ENCODE assay signal across 17 cellular contexts in genomic region chr2:48914477-48915077, GRCh38.
A peak's percentile ranks its signal among the peaks of the same experiment; 100 is the strongest.
DNase-seq lines count a peak whose midpoint lies in the region; ATAC-seq, FAIRE-seq and TF ChIP-seq lines count a peak whose summit lies in the region.
"Had no signal": no experiment of that assay in that cellular context is flagged by ENCODE, and none has a peak within 500 bp of the region (broad histone marks: within the 10 kb centered on the region; RNA-seq: fewer than 3 reads in every experiment).

No MANE protein-coding gene starts in this region.

- in situ Hi-C loops in mammary epithelial cell (cut with MboI; ENCODE audit: low sequenced_read_pairs in 2 of 2), result no loop called here

- 63% methylated on average over 1 of the region's 1 CpG for WGBS in mammary epithelial cell (ENCODE audit: low coverage, missing lambda C conversion rate)

- no peak overlapping the region for H2AFZ ChIP-seq in mammary epithelial cell (ENCODE audit: low read depth, low read length)

- CTCF ChIA-PET in mammary epithelial cell (lab: Charles Lee; ENCODE audit: low non-redundant PET), result no interaction called here

- no peaks in the 10 kb centered on the region for H3K36me3 ChIP-seq in mammary epithelial cell (ENCODE audit: insufficient read depth, low read length)
- H3K36me3 ChIP-seq: neutrophil, vagina had no signal

- no peak overlapping the region for H3K4me2 ChIP-seq in mammary epithelial cell (ENCODE audit: insufficient read depth, low read depth, low read length)

- TF ChIP-seq CTCF in mammary epithelial cell (conservative IDR thresholded peaks at IDR 0.05 in 1 of 2, IDR thresholded peaks at IDR 0.05 in 1 of 2; ENCODE audit: extremely low read depth in 1 of 2, insufficient read depth in 1 of 2, low read depth in 1 of 2, low read length in 2 of 2), result no peak

- no peaks in the 10 kb centered on the region for H3K36me3 Mint-ChIP-seq in activated naive CD8-positive, alpha-beta T cell treated with anti-CD3 and anti-CD28 coated beads, Interleukin-2, amount 50 U/mL, for 24 hours (ENCODE audit: low read depth)
- no peaks in the 10 kb centered on the region for H3K36me3 Mint-ChIP-seq in stimulated activated memory B cell treated with anti-CD40 and anti-IgM and Interleukin-4, amounts not matched to agents 10 μg/mL and 1 μg/mL and 100 μg/mL, for 72 hours

- H3K9me3 ChIP-seq in mammary epithelial cell (replicated peaks; ENCODE audit: insufficient read depth, low read length), result no peaks in the 10 kb centered on the region
- H3K9me3 ChIP-seq: neutrophil, vagina had no signal

- no peak overlapping the region for H3K9ac ChIP-seq in mammary epithelial cell (ENCODE audit: insufficient read depth, low read length)

- H3K4me3 ChIP-seq in mammary epithelial cell (replicated peaks in 1 of 3; ENCODE audit: insufficient read depth in 1 of 3, low read depth in 2 of 3, low read length in 3 of 3), result no peak overlapping the region
- H3K4me3 ChIP-seq: vagina had no signal

- DNase-seq in GM18507 (ENCODE audit: extremely low spot score, insufficient read length, low read depth), result no peak
- peak; percentile 42 for DNase-seq in OCI-M1 (lab: John Stamatoyannopoulos, UW)
- DNase-seq in activated naive CD8-positive, alpha-beta T cell treated with anti-CD3 and anti-CD28 coated beads, Interleukin-2, amount 50 U/mL, for 24 hours, result no peak
- no peak for DNase-seq in mammary epithelial cell
- no peak for DNase-seq in DMS153 (lab: John Stamatoyannopoulos, UW)
- DNase-seq: effector CD8-positive, alpha-beta T cell; GF-D8; glutamatergic neuron; NCI-H510A treated with DMSO at 0.1 percent for 48 hours; SHP77; stimulated activated CD4-positive, alpha-beta T cell treated with anti-CD3 and anti-CD28 coated beads, Interleukin-12 subunit alpha, Interleukin-12 subunit beta, amount 100 ng/mL, for 4 hours; stimulated activated CD8-positive, alpha-beta memory T cell treated with anti-CD3 and anti-CD28 coated beads, Interleukin-4, amount 100 ng/mL, for 48 hours had no signal

- H3K4me3 Mint-ChIP-seq in activated naive CD8-positive, alpha-beta T cell treated with anti-CD3 and anti-CD28 coated beads, Interleukin-2, amount 50 U/mL, for 24 hours, result no peak overlapping the region
- no peak overlapping the region for H3K4me3 Mint-ChIP-seq in stimulated activated memory B cell treated with anti-CD40 and anti-IgM and Interleukin-4, amounts not matched to agents 10 μg/mL and 1 μg/mL and 100 μg/mL, for 72 hours

- H3K27ac Mint-ChIP-seq in activated naive CD8-positive, alpha-beta T cell treated with anti-CD3 and anti-CD28 coated beads, Interleukin-2, amount 50 U/mL, for 24 hours, result no peak overlapping the region
- H3K27ac Mint-ChIP-seq in stimulated activated memory B cell treated with anti-CD40 and anti-IgM and Interleukin-4, amounts not matched to agents 10 μg/mL and 1 μg/mL and 100 μg/mL, for 72 hours, result no peak overlapping the region

- ATAC-seq in GM19463 (IDR thresholded peaks at IDR 0.05; ENCODE audit: unreplicated experiment) (peak; percentile 90), HG02943 (IDR thresholded peaks at IDR 0.05; ENCODE audit: low read depth, unreplicated experiment) (peak; percentile 83)
- ATAC-seq in activated naive CD8-positive, alpha-beta T cell treated with anti-CD3 and anti-CD28 coated beads, Interleukin-2, amount 50 U/mL, for 24 hours, result no peak
- ATAC-seq in stimulated activated memory B cell treated with anti-CD40 and anti-IgM and Interleukin-4, amounts not matched to agents 10 μg/mL and 1 μg/mL and 100 μg/mL, for 72 hours, result no peak

- peak; percentile 54 for FAIRE-seq in GM18507 (lab: Jason Lieb, UNC)

- H3K4me1 Mint-ChIP-seq in activated naive CD8-positive, alpha-beta T cell treated with anti-CD3 and anti-CD28 coated beads, Interleukin-2, amount 50 U/mL, for 24 hours, result no peaks in the 10 kb centered on the region
- H3K4me1 Mint-ChIP-seq in stimulated activated memory B cell treated with anti-CD40 and anti-IgM and Interleukin-4, amounts not matched to agents 10 μg/mL and 1 μg/mL and 100 μg/mL, for 72 hours, result no peaks in the 10 kb centered on the region

- no peak overlapping the region for H3K27ac ChIP-seq in mammary epithelial cell (ENCODE audit: insufficient read depth, low read depth, low read length)
- H3K27ac ChIP-seq: neutrophil, vagina had no signal

- dilution Hi-C loops in mammary epithelial cell (cut with HindIII; ENCODE audit: low sequenced_read_pairs), result no loop called here

- no TSS peak for BruUV-seq in mammary epithelial cell (replicated peaks; lab: Mats Ljungman, UMichigan)

- no peaks in the 10 kb centered on the region for H3K27me3 ChIP-seq in mammary epithelial cell (ENCODE audit: insufficient read depth, low read length)
- H3K27me3 ChIP-seq: neutrophil, vagina had no signal

- H4K20me1 ChIP-seq in mammary epithelial cell (ENCODE audit: insufficient read depth, low read length), result no peaks in the 10 kb centered on the region

- H3K9me3 Mint-ChIP-seq in activated naive CD8-positive, alpha-beta T cell treated with anti-CD3 and anti-CD28 coated beads, Interleukin-2, amount 50 U/mL, for 24 hours, result peaks cover 7% of the 10 kb centered on the region
- peaks cover 9% of the 10 kb centered on the region for H3K9me3 Mint-ChIP-seq in stimulated activated memory B cell treated with anti-CD40 and anti-IgM and Interleukin-4, amounts not matched to agents 10 μg/mL and 1 μg/mL and 100 μg/mL, for 72 hours

- H3K79me2 ChIP-seq in mammary epithelial cell (ENCODE audit: insufficient read depth, low read length), result no peaks in the 10 kb centered on the region

- no peaks in the 10 kb centered on the region for H3K27me3 Mint-ChIP-seq in activated naive CD8-positive, alpha-beta T cell treated with anti-CD3 and anti-CD28 coated beads, Interleukin-2, amount 50 U/mL, for 24 hours
- H3K27me3 Mint-ChIP-seq in stimulated activated memory B cell treated with anti-CD40 and anti-IgM and Interleukin-4, amounts not matched to agents 10 μg/mL and 1 μg/mL and 100 μg/mL, for 72 hours, result peaks cover 5% of the 10 kb centered on the region

- intact Hi-C loops in mammary epithelial cell (cut with micrococcal nuclease), result no loop called here

- H3K4me1 ChIP-seq in mammary epithelial cell (ENCODE audit: insufficient read depth, low read length), result no peaks in the 10 kb centered on the region
- H3K4me1 ChIP-seq: vagina had no signal

Comparison
In these comparisons a context has a peak if more than half of its experiments do, and no peak if none do; other contexts are left out.
1. ATAC-seq: peak in GM19463 (single experiment) and HG02943 (single experiment); none in activated naive CD8-positive, alpha-beta T cell treated with anti-CD3 and anti-CD28 coated beads, Interleukin-2, amount 50 U/mL, for 24 hours (single experiment) and stimulated activated memory B cell treated with anti-CD40 and anti-IgM and Interleukin-4, amounts not matched to agents 10 μg/mL and 1 μg/mL and 100 μg/mL, for 72 hours (single experiment).